11 cellular contexts compared by ENCODE assay signal in genomic region chr2:138779451-138780440, GRCh38. TPM values are rescaled to one million over a fixed set of nuclear protein-coding genes. Genes with fewer than 3 reads are reported as not detected.
DNase-seq lines count a peak whose midpoint lies in the region; ATAC-seq and TF ChIP-seq lines count a peak whose summit lies in the region.
"Had no signal": no experiment of that assay in that cellular context is flagged by ENCODE, and none has a peak within 500 bp of the region (broad histone marks: within the 10 kb centered on the region; RNA-seq: fewer than 3 reads in every experiment).

Gene NXPH2, minus strand, starts transcription at chr2:138780390. Its CDS starts 149 bp downstream, at chr2:138780241.

- DNase-seq in GM06990 (ENCODE audit: extremely low read depth, insufficient read length) (peak; percentile 6), hepatocyte (ENCODE audit: low spot score) (peak; percentile 44), retinal pigment epithelial cell (ENCODE audit: low read depth) (no peak), OCI-LY7 (ENCODE audit: low spot score) (no peak), NCI-H774 (lab: John Stamatoyannopoulos, UW) (no peak), GM20000 (ENCODE audit: low spot score) (no peak), HUDEP-2 (lab: John Stamatoyannopoulos, UW; ENCODE audit: unreplicated experiment in 76 of 76) (no peak)
- DNase-seq: activated CD8-positive, alpha-beta memory T cell treated with anti-CD3 and anti-CD28 coated beads, Interleukin-2, amount 50 U/mL, for 48 hours; NCI-H345; stimulated activated CD4-positive, alpha-beta T cell treated with anti-CD3 and anti-CD28 coated beads, Interleukin-4, amount 100 ng/mL, for 24 hours had no signal

- H2AFZ ChIP-seq in hepatocyte (peak within 1 kb of the TSS; percentile 29), OCI-LY7 (ENCODE audit: low read length) (no peak within 1 kb of the TSS)

- H3K79me2 ChIP-seq in hepatocyte = no peaks in the 10 kb centered on the region
- no peaks in the 10 kb centered on the region for H3K79me2 ChIP-seq in OCI-LY7 (ENCODE audit: insufficient read depth, low read depth, low read length)

- CTCF ChIA-PET in OCI-LY7 (lab: Charles Lee; ENCODE audit: unreplicated experiment) = no interaction called here

- intact Hi-C loops in OCI-LY7 (cut with micrococcal nuclease; ENCODE audit: unreplicated experiment) = loop anchor here (10.0 kb wide), 1 partner anchor 305 kb away; no protein-coding TSS in a partner anchor

- H3K36me3 ChIP-seq in GM06990 (ENCODE audit: control insufficient read depth, insufficient read depth, low read length) (no peaks in the 10 kb centered on the region), hepatocyte (replicated peaks; ENCODE audit: insufficient read depth, low read depth) (no peaks in the 10 kb centered on the region), OCI-LY7 (ENCODE audit: insufficient read depth, low read length) (no peaks in the 10 kb centered on the region)

- H3K9me2 ChIP-seq in hepatocyte (replicated peaks; ENCODE audit: insufficient read depth) (no peaks in the 10 kb centered on the region), OCI-LY7 (ENCODE audit: insufficient read depth, low read length) (no peaks in the 10 kb centered on the region)

- no TSS peak for BruUV-seq in OCI-LY7 (replicated peaks; lab: Mats Ljungman, UMichigan)

- WGBS in hepatocyte (ENCODE audit: low lambda C conversion rate, missing lambda C conversion rate) = under 1% methylated on average over 55 of the region's 73 CpGs

- H3K27me3 ChIP-seq in GM06990 (replicated peaks; ENCODE audit: control insufficient read depth, insufficient read depth, low read length) (peaks cover 2% of the 10 kb centered on the region), hepatocyte (peaks cover 49% of the 10 kb centered on the region)

- peak; percentile 72 for ATAC-seq in SK-N-SH treated with all-trans-retinoic acid at 6 μM for 48 hours

- H3K4me3 ChIP-seq in GM06990 (replicated peaks; ENCODE audit: low read depth, low read length) (no peak within 1 kb of the TSS), hepatocyte (peak within 1 kb of the TSS; percentile 72), retinal pigment epithelial cell (ENCODE audit: low read length) (peak within 1 kb of the TSS; percentile 43), OCI-LY7 (ENCODE audit: low read depth, low read length, poor library complexity, severe bottlenecking) (no peak within 1 kb of the TSS)

- H3K9me3 ChIP-seq in hepatocyte (ENCODE audit: low read depth) (no peaks in the 10 kb centered on the region), OCI-LY7 (ENCODE audit: low read length) (no peaks in the 10 kb centered on the region)

- H3K27ac ChIP-seq in hepatocyte (no peak within 1 kb of the TSS), OCI-LY7 (ENCODE audit: low read depth, low read length, poor library complexity, severe bottlenecking) (no peak within 1 kb of the TSS)

- H3K4me2 ChIP-seq in hepatocyte = peak within 1 kb of the TSS; percentile 99
- no peak within 1 kb of the TSS for H3K4me2 ChIP-seq in OCI-LY7 (ENCODE audit: low read length)

- POLR2A ChIA-PET in OCI-LY7 (lab: Charles Lee) = interaction anchor here (0.6 kb wide), 1 partner anchor 812 kb away, joined by 3 read pairs; no protein-coding TSS in a partner anchor

- TF ChIP-seq CTCF in GM06990 (IDR thresholded peaks at IDR 0.05; ENCODE audit: insufficient read depth, low read length, poor library complexity, severe bottlenecking) (no peak), hepatocyte (IDR thresholded peaks at IDR 0.05; ENCODE audit: poor library complexity) (no peak), retinal pigment epithelial cell (conservative IDR thresholded peaks at IDR 0.05; ENCODE audit: low read depth, low read length) (no peak), OCI-LY7 (conservative IDR thresholded peaks at IDR 0.05; ENCODE audit: low read length) (no peak), GM20000 (IDR thresholded peaks at IDR 0.05; ENCODE audit: extremely low read depth, missing control alignments) (no peak)

- H3K4me1 ChIP-seq in hepatocyte (ENCODE audit: insufficient read depth) = peaks cover 23% of the 10 kb centered on the region
- no peaks in the 10 kb centered on the region for H3K4me1 ChIP-seq in OCI-LY7 (ENCODE audit: insufficient read depth, low read length, poor library complexity, severe bottlenecking)

- no peaks in the 10 kb centered on the region for H4K20me1 ChIP-seq in hepatocyte (ENCODE audit: insufficient read depth, poor library complexity, severe bottlenecking)
- no peaks in the 10 kb centered on the region for H4K20me1 ChIP-seq in OCI-LY7 (ENCODE audit: insufficient read depth, low read length)

TF ChIP-seq in SK-N-SH treated with all-trans-retinoic acid at 6 μM for 48 hours, 23 proteins besides CTCF, POLR2A, EP300 and RAD21:
- no peak for TF ChIP-seq GLIS3 (CRISPR knock-in tag; IDR thresholded peaks at IDR 0.05)
- no peak for TF ChIP-seq TOX (CRISPR knock-in tag; IDR thresholded peaks at IDR 0.05; ENCODE audit: borderline replicate concordance)
- TF ChIP-seq ZFP30 (CRISPR knock-in tag; IDR thresholded peaks at IDR 0.05) = no peak
- no peak for TF ChIP-seq PPARA (CRISPR knock-in tag; IDR thresholded peaks at IDR 0.05; ENCODE audit: borderline replicate concordance)
- no peak for TF ChIP-seq RARB (CRISPR knock-in tag; IDR thresholded peaks at IDR 0.05)
- no peak for TF ChIP-seq TSHZ2 (CRISPR knock-in tag; IDR thresholded peaks at IDR 0.05)
- TF ChIP-seq PATZ1 (CRISPR knock-in tag; IDR thresholded peaks at IDR 0.05; ENCODE audit: borderline replicate concordance) = no peak

RNA-seq across cellular contexts. Expression of gene NXPH2, which starts in this region (rescaled TPM):
- 1.2 and 6.3 TPM in 2 replicates for total RNA-seq in hepatocyte
- polyA plus RNA-seq in hepatocyte = 1.5 and 2.3 TPM in 2 replicates
- total RNA-seq in OCI-LY7 (2014; rRNA removed; shearing (Covaris generic)) = not detected in 2 replicates
- total RNA-seq in OCI-LY7 (2022) = not detected in 2 replicates

Comparison
In these comparisons a context has a peak if more than half of its experiments do, and no peak if none do; other contexts are left out.
1. DNase-seq: peak in GM06990 (single experiment) and hepatocyte (single experiment); none in retinal pigment epithelial cell (single experiment), OCI-LY7 (single experiment), NCI-H774 (single experiment), GM20000 (single experiment) and HUDEP-2 (0 of 76).
2. H3K4me3 ChIP-seq: peak in hepatocyte (single experiment) and retinal pigment epithelial cell (single experiment); none in GM06990 (single experiment) and OCI-LY7 (single experiment).